In the genomic region with DNA sequence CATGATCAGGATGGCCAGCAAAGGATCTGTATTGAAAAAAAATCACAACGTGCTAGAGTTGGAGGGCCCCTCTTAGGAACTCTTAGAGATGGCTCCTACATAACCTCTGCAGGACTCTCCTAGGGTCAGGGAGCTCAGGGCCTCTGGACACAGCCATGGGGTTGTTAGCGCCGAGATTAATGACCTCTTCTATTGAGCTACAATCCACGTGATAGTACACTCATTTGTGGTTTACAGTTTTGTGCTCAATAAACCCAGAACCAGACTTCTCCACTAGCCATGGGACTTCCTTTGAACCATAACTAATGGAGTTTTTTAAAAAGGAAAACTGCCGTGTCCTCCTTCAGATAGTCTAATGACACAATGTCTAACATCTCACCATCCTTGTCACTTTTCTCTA, we compare ENCODE assay signal across 29 cellular contexts.
"Had no signal": no experiment of that assay in that cellular context is flagged by ENCODE, and none has a peak within 500 bp of the region (broad histone marks: within the 10 kb centered on the region; RNA-seq: fewer than 3 reads in every experiment).

No MANE protein-coding gene starts in this region.

- ATAC-seq: activated CD4-positive, alpha-beta T cell treated with anti-CD3 and anti-CD28 coated beads for 36 hours; body of pancreas; heart right ventricle; left lung; mucosa of descending colon; stimulated activated effector memory CD8-positive, alpha-beta T cell treated with anti-CD3 and anti-CD28 coated beads, Interleukin-12 subunit alpha, Interleukin-12 subunit beta, amount 100 ng/mL, for 72 hours had no signal

- H3K9me3 ChIP-seq: body of pancreas, heart right ventricle, left lung, mucosa of descending colon, neutrophil, ovary, sigmoid colon, upper lobe of left lung, vagina had no signal

- FAIRE-seq: colon, endometrium, small intestine had no signal

- H3K4me3 ChIP-seq: body of pancreas, heart right ventricle, left lung, lung, mucosa of descending colon, ovary, sigmoid colon, upper lobe of left lung, vagina had no signal

- H3K27me3 ChIP-seq: body of pancreas, heart right ventricle, left lung, neutrophil, ovary, sigmoid colon, upper lobe of left lung, vagina had no signal

- H3K4me1 ChIP-seq: body of pancreas, sigmoid colon had no signal

- H3K27ac ChIP-seq: body of pancreas, heart right ventricle, left lung, neutrophil, ovary, sigmoid colon, upper lobe of left lung, vagina had no signal

- DNase-seq: activated B cell treated with CpG ODN at 0.5 μM for 24 hours; activated CD4-positive, alpha-beta T cell treated with anti-CD3 and anti-CD28 coated beads for 36 hours; activated CD4-positive, alpha-beta T cell treated with anti-CD3 and anti-CD28 coated beads, Interleukin-2, amount 50 U/mL, for 48 hours; activated CD8-positive, alpha-beta memory T cell treated with anti-CD3 and anti-CD28 coated beads, Interleukin-2, amount 50 U/mL, for 48 hours; activated effector memory CD4-positive, alpha-beta T cell treated with Interleukin-2 at 50 U/mL for 16 hours; activated naive CD4-positive, alpha-beta T cell treated with Interleukin-2 at 50 U/mL for 16 hours; activated T-cell treated with anti-CD3 and anti-CD28 coated beads, Interleukin-2, amount 50 U/mL, for 48 hours; anterior cingulate cortex; body of pancreas; effector CD4-positive, alpha-beta T cell; foreskin fibroblast; heart right ventricle; kidney glomerular epithelial cell; left lung; mucosa of descending colon; retina; sigmoid colon; small intestine; stimulated activated CD4-positive, alpha-beta T cell treated with anti-CD3 and anti-CD28 coated beads, Interleukin-4, amount 100 ng/mL, for 24 hours; substantia nigra; T-helper 1 cell; upper lobe of left lung had no signal

- H3K36me3 ChIP-seq: ovary, sigmoid colon had no signal
